In genomic region chr6:155387551-155387950, GRCh38 we compare ENCODE assay signal across 26 cellular contexts.
DNase-seq lines count a peak whose midpoint lies in the region; ATAC-seq lines count a peak whose summit lies in the region.
"Had no signal": no experiment of that assay in that cellular context is flagged by ENCODE, and none has a peak within 500 bp of the region (broad histone marks: within the 10 kb centered on the region; RNA-seq: fewer than 3 reads in every experiment).

No MANE protein-coding gene starts in this region.

- peaks cover 25 to 45% (median 36%) of the 10 kb centered on the region in 10 experiments; a peak in 19 of 20 replicates for H3K4me1 ChIP-seq in BLaER1 treated with 17β-estradiol and CSF1 and Interleukin-3, amounts not matched to agents 10 nM and 100 nM
- H3K4me1 ChIP-seq: SJSA1 had no signal

- peaks cover 0 to 6% (median 0%) of the 10 kb centered on the region in 6 donors for H3K9me3 Mint-ChIP-seq in immature natural killer cell
- H3K9me3 Mint-ChIP-seq: CD8-positive, alpha-beta memory T cell had no signal

- no peak overlapping the region for H3K27ac Mint-ChIP-seq in immature natural killer cell
- H3K27ac Mint-ChIP-seq: CD8-positive, alpha-beta memory T cell had no signal

- H3K36me3 ChIP-seq in BLaER1 treated with 17β-estradiol and CSF1 and Interleukin-3, amounts not matched to agents 10 nM and 100 nM = peaks cover 0 to 5% (median 0%) of the 10 kb centered on the region in 11 experiments; a peak in 3 of 22 replicates
- H3K36me3 ChIP-seq: SJSA1 had no signal

- DNase-seq in MV-4-11 (lab: John Stamatoyannopoulos, UW) (peak; percentile 10), immature natural killer cell (no peak), superior temporal gyrus (ENCODE audit: extremely low spot score) (peak; percentile 54)
- DNase-seq: AML-193; CD8-positive, alpha-beta memory T cell; DMS79 treated with DMSO at 0.1 percent for 48 hours; GF-D8; GM23248; H7; KG1; MM.1S; NCI-H1105 treated with DMSO at 0.1 percent for 48 hours; NCI-H146; NCI-H1930; NCI-H2107; NCI-H524 treated with DMSO at 0.1 percent for 48 hours; NCI-H774; NK-92 treated with Interleukin-12 subunit alpha and Interleukin-12 subunit beta, amount 100 ng/mL, for 24 hours; PC-3; Right ventricle myocardium superior had no signal

- peaks cover 0 to 9% (median 3%) of the 10 kb centered on the region in 3 donors for H3K36me3 Mint-ChIP-seq in immature natural killer cell
- H3K36me3 Mint-ChIP-seq: CD8-positive, alpha-beta memory T cell had no signal

- H3K4me2 ChIP-seq in BLaER1 treated with 17β-estradiol and CSF1 and Interleukin-3, amounts not matched to agents 10 nM and 100 nM = peak overlapping the region in 10 of 11 experiments; percentile 35 to 59 (median 50); a peak in 20 of 22 replicates

- H3K4me3 ChIP-seq in BLaER1 treated with 17β-estradiol and CSF1 and Interleukin-3, amounts not matched to agents 10 nM and 100 nM = no peak overlapping the region; a peak in 1 of 20 replicates
- H3K4me3 ChIP-seq: GM23248, SJSA1 had no signal

- H3K9ac ChIP-seq in BLaER1 treated with 17β-estradiol and CSF1 and Interleukin-3, amounts not matched to agents 10 nM and 100 nM = peak overlapping the region in 7 of 11 experiments; percentile 30 to 75 (median 71); a peak in 8 of 22 replicates
- H3K9ac ChIP-seq: GM23248 had no signal

- peaks cover 39 to 76% (median 60%) of the 10 kb centered on the region in 11 experiments for H3K9me3 ChIP-seq in BLaER1 treated with 17β-estradiol and CSF1 and Interleukin-3, amounts not matched to agents 10 nM and 100 nM (replicated peaks in 1 of 11)
- H3K9me3 ChIP-seq: SJSA1 had no signal

- H3K27me3 ChIP-seq in BLaER1 treated with 17β-estradiol and CSF1 and Interleukin-3, amounts not matched to agents 10 nM and 100 nM = no peaks in the 10 kb centered on the region
- H3K27me3 ChIP-seq: SJSA1 had no signal

- H3K27me3 Mint-ChIP-seq in immature natural killer cell (ENCODE audit: low read depth in 3 of 3) = peaks cover 0 to 5% (median 2%) of the 10 kb centered on the region in 3 donors

- peak overlapping the region; percentile 9 to 93 (median 88); a peak in 21 of 22 replicates for H3K27ac ChIP-seq in BLaER1 treated with 17β-estradiol and CSF1 and Interleukin-3, amounts not matched to agents 10 nM and 100 nM
- H3K27ac ChIP-seq: C4-2B, GM23248, SJSA1 had no signal

- no peaks in the 10 kb centered on the region for H4K20me1 ChIP-seq in BLaER1 treated with 17β-estradiol and CSF1 and Interleukin-3, amounts not matched to agents 10 nM and 100 nM

- peaks cover 12 to 15% of the 10 kb centered on the region in 2 donors for H3K4me1 Mint-ChIP-seq in immature natural killer cell

- ATAC-seq in GM19328 (IDR thresholded peaks at IDR 0.05; ENCODE audit: unreplicated experiment) = no peak
- no peak for ATAC-seq in HG03469 (IDR thresholded peaks at IDR 0.05; ENCODE audit: unreplicated experiment)
- no peak for ATAC-seq in HG03045 (IDR thresholded peaks at IDR 0.05; ENCODE audit: unreplicated experiment)
- ATAC-seq: PC-3 had no signal

- peak overlapping the region in 3 of 5 donors; percentile 10 to 50 (median 38) for H3K4me3 Mint-ChIP-seq in immature natural killer cell
- H3K4me3 Mint-ChIP-seq: CD8-positive, alpha-beta memory T cell had no signal

Comparison
In these comparisons a context has a peak if more than half of its experiments do, and no peak if none do; other contexts are left out.
1. DNase-seq: peak in MV-4-11 (single experiment) and superior temporal gyrus (single experiment); none in immature natural killer cell (0 of 3).